ENCODE assay signal across 19 cellular contexts in the genomic region with DNA sequence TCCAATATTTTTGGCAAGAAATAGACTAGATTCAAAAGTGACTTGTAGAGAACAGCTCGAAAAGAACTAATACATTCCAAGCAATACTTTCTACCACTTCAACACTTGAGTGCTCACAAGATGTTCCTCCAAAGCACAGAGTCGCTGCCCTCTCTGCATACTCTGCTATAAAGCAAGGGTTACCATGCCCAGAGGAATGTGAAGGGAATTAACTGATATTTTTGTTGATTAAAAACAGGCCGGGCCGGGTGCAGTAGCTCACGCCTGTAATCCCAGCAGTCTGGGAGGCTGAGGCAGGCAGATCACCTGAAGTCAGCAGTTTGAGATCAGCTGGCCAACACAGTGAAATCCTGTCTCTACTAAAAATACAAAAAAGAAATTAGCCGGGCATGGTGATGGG. TPM values are rescaled to one million over a fixed set of nuclear protein-coding genes. Genes with fewer than 3 reads are reported as not detected.
DNase-seq lines count a peak whose midpoint lies in the region; ATAC-seq, FAIRE-seq and TF ChIP-seq lines count a peak whose summit lies in the region.
"Had no signal": no experiment of that assay in that cellular context is flagged by ENCODE, and none has a peak within 500 bp of the region (broad histone marks: within the 10 kb centered on the region; RNA-seq: fewer than 3 reads in every experiment).

No MANE protein-coding gene starts in this region.

- ATAC-seq in activated naive CD8-positive, alpha-beta T cell treated with anti-CD3 and anti-CD28 coated beads, Interleukin-2, amount 50 U/mL, for 24 hours, result no peak
- peak; percentile 95 to 97 for ATAC-seq in lower lobe of right lung
- ATAC-seq in upper lobe of right lung, result peak; percentile 95
- no peak for ATAC-seq in stimulated activated effector memory CD8-positive, alpha-beta T cell treated with anti-CD3 and anti-CD28 coated beads, Interleukin-12 subunit alpha, Interleukin-12 subunit beta, amount 100 ng/mL, for 72 hours

- H3K27me3 Mint-ChIP-seq in activated naive CD8-positive, alpha-beta T cell treated with anti-CD3 and anti-CD28 coated beads for 36 hours, result no peaks in the 10 kb centered on the region
- no peaks in the 10 kb centered on the region for H3K27me3 Mint-ChIP-seq in activated naive CD8-positive, alpha-beta T cell treated with anti-CD3 and anti-CD28 coated beads, Interleukin-2, amount 50 U/mL, for 24 hours
- H3K27me3 Mint-ChIP-seq in astrocyte (ENCODE audit: low read depth, unreplicated experiment), result no peaks in the 10 kb centered on the region

- H3K27me3 ChIP-seq in astrocyte (ENCODE audit: insufficient read depth, low read length) (no peaks in the 10 kb centered on the region), lower lobe of right lung (ENCODE audit: low read depth) (no peaks in the 10 kb centered on the region), upper lobe of right lung (no peaks in the 10 kb centered on the region)

- H3K9me3 Mint-ChIP-seq in activated naive CD8-positive, alpha-beta T cell treated with anti-CD3 and anti-CD28 coated beads for 36 hours, result no peaks in the 10 kb centered on the region
- no peaks in the 10 kb centered on the region for H3K9me3 Mint-ChIP-seq in activated naive CD8-positive, alpha-beta T cell treated with anti-CD3 and anti-CD28 coated beads, Interleukin-2, amount 50 U/mL, for 24 hours
- peaks cover 2% of the 10 kb centered on the region for H3K9me3 Mint-ChIP-seq in astrocyte (ENCODE audit: unreplicated experiment)
- H3K9me3 Mint-ChIP-seq in stimulated activated effector memory CD8-positive, alpha-beta T cell treated with anti-CD3 and anti-CD28 coated beads, Interleukin-12 subunit alpha, Interleukin-12 subunit beta, amount 100 ng/mL, for 72 hours, result no peaks in the 10 kb centered on the region

- FAIRE-seq in astrocyte (lab: Jason Lieb, UNC), result no peak
- FAIRE-seq: GM19239 had no signal

- TF ChIP-seq CTCF in astrocyte (IDR thresholded peaks at IDR 0.05; ENCODE audit: insufficient read depth, low read depth, low read length) (no peak), lower lobe of right lung (IDR thresholded peaks at IDR 0.05) (no peak), upper lobe of right lung (IDR thresholded peaks at IDR 0.05) (no peak)

- no peaks in the 10 kb centered on the region for H3K9me3 ChIP-seq in astrocyte (ENCODE audit: insufficient read depth, low read depth, low read length)
- H3K9me3 ChIP-seq in lower lobe of right lung, result no peaks in the 10 kb centered on the region
- no peaks in the 10 kb centered on the region for H3K9me3 ChIP-seq in upper lobe of right lung

- H3K4me1 Mint-ChIP-seq in activated naive CD8-positive, alpha-beta T cell treated with anti-CD3 and anti-CD28 coated beads for 36 hours, result peaks cover 9% of the 10 kb centered on the region
- H3K4me1 Mint-ChIP-seq in activated naive CD8-positive, alpha-beta T cell treated with anti-CD3 and anti-CD28 coated beads, Interleukin-2, amount 50 U/mL, for 24 hours, result peaks cover 8% of the 10 kb centered on the region
- peaks cover 12% of the 10 kb centered on the region for H3K4me1 Mint-ChIP-seq in astrocyte (ENCODE audit: low read depth, unreplicated experiment)
- H3K4me1 Mint-ChIP-seq in stimulated activated effector memory CD8-positive, alpha-beta T cell treated with anti-CD3 and anti-CD28 coated beads, Interleukin-12 subunit alpha, Interleukin-12 subunit beta, amount 100 ng/mL, for 72 hours, result no peaks in the 10 kb centered on the region

- peaks cover 24% of the 10 kb centered on the region for H3K36me3 Mint-ChIP-seq in activated naive CD8-positive, alpha-beta T cell treated with anti-CD3 and anti-CD28 coated beads for 36 hours
- H3K36me3 Mint-ChIP-seq in activated naive CD8-positive, alpha-beta T cell treated with anti-CD3 and anti-CD28 coated beads, Interleukin-2, amount 50 U/mL, for 24 hours (ENCODE audit: low read depth), result peaks cover 41% of the 10 kb centered on the region
- H3K36me3 Mint-ChIP-seq in astrocyte (ENCODE audit: low read depth, unreplicated experiment), result peaks cover 13% of the 10 kb centered on the region
- H3K36me3 Mint-ChIP-seq in stimulated activated effector memory CD8-positive, alpha-beta T cell treated with anti-CD3 and anti-CD28 coated beads, Interleukin-12 subunit alpha, Interleukin-12 subunit beta, amount 100 ng/mL, for 72 hours, result peaks cover 95% of the 10 kb centered on the region

- DNase-seq in activated naive CD8-positive, alpha-beta T cell treated with anti-CD3 and anti-CD28 coated beads for 36 hours, result no peak
- no peak for DNase-seq in activated naive CD8-positive, alpha-beta T cell treated with anti-CD3 and anti-CD28 coated beads, Interleukin-2, amount 50 U/mL, for 24 hours
- DNase-seq in astrocyte (ENCODE audit: low read depth) (peak; percentile 10), lower lobe of right lung (peak; percentile 51), upper lobe of right lung (peak; percentile 64), NCI-H446 treated with DMSO at 0.1 percent for 48 hours (lab: John Stamatoyannopoulos, UW) (no peak), cortex of kidney (lab: John Stamatoyannopoulos, UW) (no peak)
- DNase-seq in stimulated activated effector memory CD8-positive, alpha-beta T cell treated with anti-CD3 and anti-CD28 coated beads, Interleukin-12 subunit alpha, Interleukin-12 subunit beta, amount 100 ng/mL, for 72 hours (ENCODE audit: low spot score in 2 of 2), result no peak
- DNase-seq: C1 segment of cervical spinal cord, COR-L47, H7, KBM-7, NCI-H1417 treated with DMSO at 0.1 percent for 48 hours, NCI-H2029, NCI-H2171 treated with DMSO at 0.1 percent for 48 hours, NCI-H510A, NCI-H82 had no signal

- H3K27ac ChIP-seq in astrocyte (ENCODE audit: low read depth, low read length) (no peak overlapping the region), lower lobe of right lung (no peak overlapping the region), upper lobe of right lung (peak overlapping the region; percentile 32)
- H3K27ac ChIP-seq: 22Rv1 had no signal

- H3K4me2 ChIP-seq in astrocyte (ENCODE audit: low read length), result no peak overlapping the region

- peaks cover 35% of the 10 kb centered on the region for H3K36me3 ChIP-seq in astrocyte (ENCODE audit: insufficient read depth, low read length)
- peaks cover 77% of the 10 kb centered on the region for H3K36me3 ChIP-seq in lower lobe of right lung
- H3K36me3 ChIP-seq in upper lobe of right lung, result peaks cover 68% of the 10 kb centered on the region

- H3K4me3 ChIP-seq in astrocyte (ENCODE audit: insufficient read depth, low read depth, low read length) (no peak overlapping the region), lower lobe of right lung (no peak overlapping the region), upper lobe of right lung (no peak overlapping the region)

- intact Hi-C loops in lower lobe of right lung (cut with DNase I) (no loop called here), upper lobe of right lung (cut with DNase I) (no loop called here)

- H3K4me1 ChIP-seq in astrocyte (ENCODE audit: insufficient read depth, low read length), result no peaks in the 10 kb centered on the region
- peaks cover 13% of the 10 kb centered on the region for H3K4me1 ChIP-seq in lower lobe of right lung
- no peaks in the 10 kb centered on the region for H3K4me1 ChIP-seq in upper lobe of right lung

- no peak overlapping the region for H3K4me3 Mint-ChIP-seq in activated naive CD8-positive, alpha-beta T cell treated with anti-CD3 and anti-CD28 coated beads for 36 hours
- no peak overlapping the region for H3K4me3 Mint-ChIP-seq in activated naive CD8-positive, alpha-beta T cell treated with anti-CD3 and anti-CD28 coated beads, Interleukin-2, amount 50 U/mL, for 24 hours
- H3K4me3 Mint-ChIP-seq in astrocyte (ENCODE audit: unreplicated experiment), result no peak overlapping the region
- no peak overlapping the region for H3K4me3 Mint-ChIP-seq in stimulated activated effector memory CD8-positive, alpha-beta T cell treated with anti-CD3 and anti-CD28 coated beads, Interleukin-12 subunit alpha, Interleukin-12 subunit beta, amount 100 ng/mL, for 72 hours

- peaks cover 21% of the 10 kb centered on the region for H3K79me2 ChIP-seq in astrocyte (ENCODE audit: insufficient read depth, low read length)

- H3K9ac ChIP-seq in astrocyte (ENCODE audit: low read length), result no peak overlapping the region

- H2AFZ ChIP-seq in astrocyte (ENCODE audit: low read depth, low read length), result no peak overlapping the region

- peak overlapping the region; percentile 34 for H3K27ac Mint-ChIP-seq in activated naive CD8-positive, alpha-beta T cell treated with anti-CD3 and anti-CD28 coated beads for 36 hours
- no peak overlapping the region for H3K27ac Mint-ChIP-seq in activated naive CD8-positive, alpha-beta T cell treated with anti-CD3 and anti-CD28 coated beads, Interleukin-2, amount 50 U/mL, for 24 hours
- peak overlapping the region; percentile 66 for H3K27ac Mint-ChIP-seq in astrocyte (ENCODE audit: unreplicated experiment)
- no peak overlapping the region for H3K27ac Mint-ChIP-seq in stimulated activated effector memory CD8-positive, alpha-beta T cell treated with anti-CD3 and anti-CD28 coated beads, Interleukin-12 subunit alpha, Interleukin-12 subunit beta, amount 100 ng/mL, for 72 hours

- H4K20me1 ChIP-seq in astrocyte (ENCODE audit: insufficient read depth, low read length), result peaks cover 17% of the 10 kb centered on the region

RNA-seq across cellular contexts. Expression of gene CSPG5, which starts 57.6 kb away (rescaled TPM):
- under 1 TPM; 0.54 to 0.56 TPM for total RNA-seq in activated naive CD8-positive, alpha-beta T cell treated with anti-CD3 and anti-CD28 coated beads for 36 hours
- total RNA-seq in astrocyte (1.2 and 2.2 TPM in 2 replicates), lower lobe of right lung (2.3 TPM), upper lobe of right lung (5.4 TPM)

Comparison
In these comparisons a context has a peak if more than half of its experiments do, and no peak if none do; other contexts are left out.
1. H3K27ac Mint-ChIP-seq: peak in activated naive CD8-positive, alpha-beta T cell treated with anti-CD3 and anti-CD28 coated beads for 36 hours (single experiment) and astrocyte (single experiment); none in activated naive CD8-positive, alpha-beta T cell treated with anti-CD3 and anti-CD28 coated beads, Interleukin-2, amount 50 U/mL, for 24 hours (single experiment) and stimulated activated effector memory CD8-positive, alpha-beta T cell treated with anti-CD3 and anti-CD28 coated beads, Interleukin-12 subunit alpha, Interleukin-12 subunit beta, amount 100 ng/mL, for 72 hours (single experiment).
2. DNase-seq: peak in astrocyte (single experiment), lower lobe of right lung (single experiment) and upper lobe of right lung (single experiment); none in activated naive CD8-positive, alpha-beta T cell treated with anti-CD3 and anti-CD28 coated beads for 36 hours (single experiment), activated naive CD8-positive, alpha-beta T cell treated with anti-CD3 and anti-CD28 coated beads, Interleukin-2, amount 50 U/mL, for 24 hours (single experiment), NCI-H446 treated with DMSO at 0.1 percent for 48 hours (single experiment), stimulated activated effector memory CD8-positive, alpha-beta T cell treated with anti-CD3 and anti-CD28 coated beads, Interleukin-12 subunit alpha, Interleukin-12 subunit beta, amount 100 ng/mL, for 72 hours (0 of 2) and cortex of kidney (single experiment).
3. ATAC-seq: peak in lower lobe of right lung (2 of 2) and upper lobe of right lung (single experiment); none in activated naive CD8-positive, alpha-beta T cell treated with anti-CD3 and anti-CD28 coated beads, Interleukin-2, amount 50 U/mL, for 24 hours (single experiment) and stimulated activated effector memory CD8-positive, alpha-beta T cell treated with anti-CD3 and anti-CD28 coated beads, Interleukin-12 subunit alpha, Interleukin-12 subunit beta, amount 100 ng/mL, for 72 hours (single experiment).